Comparison of ENCODE assay signal across 16 cellular contexts in the genomic region with DNA sequence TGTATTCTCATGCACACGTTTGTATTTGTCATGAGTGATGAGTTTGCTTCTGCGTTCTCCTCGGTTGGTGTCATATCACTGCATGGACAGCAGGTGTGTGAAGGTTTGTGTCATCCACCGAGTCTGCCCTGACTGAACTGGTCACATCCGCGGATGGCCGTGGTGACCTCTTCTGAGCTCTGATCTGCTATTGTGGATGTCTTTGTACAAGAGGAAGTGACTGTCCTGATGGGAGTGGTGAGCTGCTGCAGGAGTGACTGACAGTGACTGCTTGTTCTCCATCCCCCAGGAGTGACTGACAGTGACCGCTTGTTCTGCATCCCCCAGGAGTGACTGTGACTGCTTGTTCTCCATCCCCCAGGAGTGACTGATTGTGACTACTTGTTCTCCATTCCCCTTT.
DNase-seq lines count a peak whose midpoint lies in the region; ATAC-seq and TF ChIP-seq lines count a peak whose summit lies in the region.
"Had no signal": no experiment of that assay in that cellular context is flagged by ENCODE, and none has a peak within 500 bp of the region (broad histone marks: within the 10 kb centered on the region; RNA-seq: fewer than 3 reads in every experiment).

No MANE protein-coding gene starts in this region.

- no peak overlapping the region for H2AK5ac ChIP-seq in trophoblast cell (ENCODE audit: low read length)

- H3K79me1 ChIP-seq in trophoblast cell (ENCODE audit: low read length): no peaks in the 10 kb centered on the region

- H2AFZ ChIP-seq in trophoblast cell (ENCODE audit: insufficient read depth, low read length, poor library complexity): no peak overlapping the region

- H2BK12ac ChIP-seq in trophoblast cell (ENCODE audit: low read length): no peak overlapping the region

- no peak overlapping the region for H4K12ac ChIP-seq in trophoblast cell (ENCODE audit: low read depth, low read length)

- H2BK5ac ChIP-seq in trophoblast cell (ENCODE audit: low read depth, low read length, poor library complexity): no peak overlapping the region

- DNase-seq in NCI-H510A treated with DMSO at 0.1 percent for 48 hours (lab: John Stamatoyannopoulos, UW) (peak; percentile 27), NCI-H510A (lab: John Stamatoyannopoulos, UW) (no peak), RWPE1 (ENCODE audit: low spot score) (no peak), trophoblast cell (no peak), middle frontal gyrus (ENCODE audit: extremely low spot score, low spot score) (no peak)
- DNase-seq: activated T-cell treated with anti-CD3 and anti-CD28 coated beads, Interleukin-2, amount 50 U/mL, for 72 hours; COR-L47; effector CD8-positive, alpha-beta T cell; NCI-H2081; NK-92 treated with Interleukin-12 subunit alpha and Interleukin-12 subunit beta, amount 100 ng/mL, for 24 hours had no signal

- no peak overlapping the region for H3K4me3 ChIP-seq in trophoblast cell (ENCODE audit: low read depth, low read length)
- H3K4me3 ChIP-seq: spleen, tibial nerve had no signal

- no peaks in the 10 kb centered on the region for H3K27me3 ChIP-seq in trophoblast cell (ENCODE audit: insufficient read depth, low read length)
- H3K27me3 ChIP-seq: spleen, tibial nerve had no signal

- ATAC-seq in esophagus mucosa: peak; percentile 60
- ATAC-seq in GM18502 (IDR thresholded peaks at IDR 0.05; ENCODE audit: poor library complexity, unreplicated experiment): no peak
- ATAC-seq in GM21786 (IDR thresholded peaks at IDR 0.05; ENCODE audit: unreplicated experiment): no peak
- ATAC-seq: activated T-cell treated with anti-CD3 and anti-CD28 coated beads, Interleukin-2, amount 50 U/mL, for 72 hours had no signal

- peaks cover 5% of the 10 kb centered on the region for H3K79me2 ChIP-seq in trophoblast cell (ENCODE audit: control insufficient read depth, insufficient read depth, low read length, poor library complexity)

- no peak overlapping the region for H4K91ac ChIP-seq in trophoblast cell (ENCODE audit: low read depth, low read length)

- no peak overlapping the region for H3K4me2 ChIP-seq in trophoblast cell (ENCODE audit: low read length)

- H3K23ac ChIP-seq in trophoblast cell (ENCODE audit: low read length): no peak overlapping the region

- H3K18ac ChIP-seq in trophoblast cell (ENCODE audit: low read length): peak overlapping the region; percentile 46

- H3K36me3 ChIP-seq in trophoblast cell (ENCODE audit: control insufficient read depth in 1 of 2, insufficient read depth in 2 of 2, low read length in 2 of 2): peaks cover 2 to 4% of the 10 kb centered on the region in 2 experiments
- H3K36me3 ChIP-seq: spleen, tibial nerve had no signal

- H3K9me3 ChIP-seq in trophoblast cell (ENCODE audit: insufficient read depth, low read depth, low read length): no peaks in the 10 kb centered on the region
- H3K9me3 ChIP-seq: spleen, tibial nerve had no signal

- no peak overlapping the region for H3K9ac ChIP-seq in trophoblast cell (ENCODE audit: low read length)

- H3K27ac ChIP-seq in RWPE1 (0 out of 2 replicates have a peak overlapping the region, but pooled peaks have one; percentile 2), trophoblast cell (ENCODE audit: low read depth, low read length) (no peak overlapping the region)
- H3K27ac ChIP-seq: 22Rv1, tibial nerve had no signal

- no peak for TF ChIP-seq CTCF in RWPE1 (conservative IDR thresholded peaks at IDR 0.05; ENCODE audit: low read depth)

- POLR2A ChIA-PET in RWPE1 (lab: Yijun Ruan, JAX; ENCODE audit: low non-redundant PET): no interaction called here

- no peak overlapping the region for H4K8ac ChIP-seq in trophoblast cell (ENCODE audit: low read depth, low read length)

- H2BK120ac ChIP-seq in trophoblast cell (ENCODE audit: insufficient read depth, low read length, poor library complexity): no peak overlapping the region

- H3K14ac ChIP-seq in trophoblast cell (ENCODE audit: low read length): no peak overlapping the region

- CTCF ChIA-PET in RWPE1 (lab: Yijun Ruan, JAX): interaction anchor here (0.6 to 1.6 kb wide), 2 partner anchors 16 to 108 kb away, joined by 3 to 6 read pairs; no protein-coding TSS in a partner anchor

- no CpG with 5 or more reads among the region's 8 CpGs for WGBS in trophoblast cell (ENCODE audit: extremely low coverage, insufficient coverage, insufficient read length)

- peak overlapping the region; percentile 29 for H3K4ac ChIP-seq in trophoblast cell (ENCODE audit: low read depth, low read length)

- no peaks in the 10 kb centered on the region for H3K4me1 ChIP-seq in trophoblast cell (ENCODE audit: control insufficient read depth in 1 of 2, insufficient read depth in 2 of 2, low read length in 2 of 2)
